Comparison of ENCODE assay signal across 11 cellular contexts in the genomic region with DNA sequence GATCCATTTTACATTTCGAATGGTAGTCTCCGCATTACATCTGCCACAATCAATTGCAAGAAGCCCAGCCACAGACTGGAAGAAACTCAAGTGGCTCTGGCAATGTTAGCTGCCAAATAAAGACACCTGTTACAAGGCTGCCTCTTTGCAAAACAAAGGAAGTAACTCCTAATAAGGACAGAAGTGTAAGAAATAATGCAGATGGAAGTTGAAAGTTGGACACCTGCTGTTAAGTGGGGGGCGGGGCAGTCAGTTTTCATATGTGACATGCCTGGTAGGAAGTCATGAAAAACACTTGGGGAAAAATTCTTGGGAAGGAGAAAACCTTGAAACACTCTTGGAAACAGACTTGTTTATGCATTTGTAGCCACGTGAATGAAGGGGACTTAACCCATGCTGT. TPM values are rescaled to one million over a fixed set of nuclear protein-coding genes. Genes with fewer than 3 reads are reported as not detected.
DNase-seq lines count a peak whose midpoint lies in the region; ATAC-seq, FAIRE-seq and TF ChIP-seq lines count a peak whose summit lies in the region.
"Had no signal": no experiment of that assay in that cellular context is flagged by ENCODE, and none has a peak within 500 bp of the region (broad histone marks: within the 10 kb centered on the region; RNA-seq: fewer than 3 reads in every experiment).

No MANE protein-coding gene starts in this region.

- peaks cover 0 to 3% (median 0%) of the 10 kb centered on the region in 3 donors for H3K27me3 Mint-ChIP-seq in immature natural killer cell (ENCODE audit: low read depth in 3 of 3)
- H3K27me3 Mint-ChIP-seq: activated naive CD8-positive, alpha-beta T cell had no signal

- H3K27me3 ChIP-seq in smooth muscle cell (ENCODE audit: low read depth): no peaks in the 10 kb centered on the region

- H3K36me3 Mint-ChIP-seq in immature natural killer cell: no peaks in the 10 kb centered on the region
- H3K36me3 Mint-ChIP-seq: activated naive CD8-positive, alpha-beta T cell; CD8-positive, alpha-beta T cell had no signal

- H4K20me1 ChIP-seq in smooth muscle cell (ENCODE audit: low read depth): no peaks in the 10 kb centered on the region

- no peak overlapping the region for H2AFZ ChIP-seq in smooth muscle cell (ENCODE audit: low read depth)
- H2AFZ ChIP-seq: parathyroid adenoma had no signal

- H3K9me3 Mint-ChIP-seq in immature natural killer cell: no peaks in the 10 kb centered on the region
- H3K9me3 Mint-ChIP-seq: CD8-positive, alpha-beta T cell had no signal

- ATAC-seq in GM21367 (IDR thresholded peaks at IDR 0.05; ENCODE audit: unreplicated experiment) (peak; percentile 61), HG03442 (IDR thresholded peaks at IDR 0.05; ENCODE audit: unreplicated experiment) (peak; percentile 57)
- ATAC-seq: CD8-positive, alpha-beta T cell had no signal

- FAIRE-seq in D721Med (lab: Jason Lieb, UNC): no peak

- H3K4me3 Mint-ChIP-seq in immature natural killer cell: no peak overlapping the region
- H3K4me3 Mint-ChIP-seq: activated naive CD8-positive, alpha-beta T cell; CD8-positive, alpha-beta T cell had no signal

- no peak overlapping the region for H3K27ac Mint-ChIP-seq in immature natural killer cell
- H3K27ac Mint-ChIP-seq: activated naive CD8-positive, alpha-beta T cell; CD8-positive, alpha-beta T cell had no signal

- no peaks in the 10 kb centered on the region for H3K4me1 Mint-ChIP-seq in immature natural killer cell

- no peaks in the 10 kb centered on the region for H3F3A ChIP-seq in smooth muscle cell (ENCODE audit: low read depth)

- WGBS in smooth muscle cell (ENCODE audit: low lambda C conversion rate): 43% methylated on average over 4 of the region's 4 CpGs

- no peak overlapping the region for H3K9ac ChIP-seq in smooth muscle cell (ENCODE audit: low read depth)
- H3K9ac ChIP-seq: parathyroid adenoma had no signal

- no peak overlapping the region for H3K4me2 ChIP-seq in smooth muscle cell

- no peaks in the 10 kb centered on the region for H3K4me1 ChIP-seq in smooth muscle cell (ENCODE audit: low read depth)
- H3K4me1 ChIP-seq: parathyroid adenoma had no signal

- no peaks in the 10 kb centered on the region for H3K79me2 ChIP-seq in smooth muscle cell (ENCODE audit: low read depth)
- H3K79me2 ChIP-seq: parathyroid adenoma had no signal

- H3K27ac ChIP-seq in smooth muscle cell (ENCODE audit: low read depth): no peak overlapping the region
- H3K27ac ChIP-seq: parathyroid adenoma had no signal

- no peak for TF ChIP-seq CTCF in smooth muscle cell (IDR thresholded peaks at IDR 0.05; ENCODE audit: borderline replicate concordance, insufficient read depth, poor library complexity, severe bottlenecking)
- TF ChIP-seq CTCF in D721Med (IDR thresholded peaks at IDR 0.05; ENCODE audit: insufficient read depth, missing control alignments): no peak

- DNase-seq in DMS79 treated with DMSO at 0.1 percent for 48 hours (lab: John Stamatoyannopoulos, UW) (peak; percentile 95), NCI-H774 (lab: John Stamatoyannopoulos, UW) (peak; percentile 13), smooth muscle cell (lab: John Stamatoyannopoulos, UW; ENCODE audit: unreplicated experiment) (no peak), immature natural killer cell (no peak), D721Med (ENCODE audit: insufficient read length, low spot score) (no peak), superior temporal gyrus (ENCODE audit: extremely low spot score) (no peak)
- DNase-seq: CD8-positive, alpha-beta T cell had no signal

- H3K9me3 ChIP-seq in smooth muscle cell (replicated peaks; ENCODE audit: low read depth): no peaks in the 10 kb centered on the region

- H3K4me3 ChIP-seq in smooth muscle cell: no peak overlapping the region

- no peaks in the 10 kb centered on the region for H3K36me3 ChIP-seq in smooth muscle cell (ENCODE audit: low read depth)

RNA-seq across cellular contexts. Expression of gene ATP2C1, which starts 54.1 kb away (rescaled TPM):
- 85.9 and 118 TPM in 2 replicates for total RNA-seq in smooth muscle cell
- polyA plus RNA-seq in smooth muscle cell (36.0 and 43.2 TPM in 2 replicates), immature natural killer cell (10 to 100 TPM in 2 of 3 donors, 1 to 10 TPM in 1; 7.7 to 14.0 (median 13.8) TPM)

Comparison
In these comparisons a context has a peak if more than half of its experiments do, and no peak if none do; other contexts are left out.
1. DNase-seq: peak in DMS79 treated with DMSO at 0.1 percent for 48 hours (single experiment) and NCI-H774 (single experiment); none in smooth muscle cell (single experiment), immature natural killer cell (0 of 3), D721Med (single experiment) and superior temporal gyrus (single experiment).